Comparison of ENCODE assay signal across 10 cellular contexts in genomic region chr3:113242091-113242581, GRCh38. TPM values are rescaled to one million over a fixed set of nuclear protein-coding genes. Genes with fewer than 3 reads are reported as not detected.
DNase-seq lines count a peak whose midpoint lies in the region; ATAC-seq and TF ChIP-seq lines count a peak whose summit lies in the region.
"Had no signal": no experiment of that assay in that cellular context is flagged by ENCODE, and none has a peak within 500 bp of the region (broad histone marks: within the 10 kb centered on the region; RNA-seq: fewer than 3 reads in every experiment).

No MANE protein-coding gene starts in this region.

- TF ChIP-seq CTCF in BJ (IDR thresholded peaks at IDR 0.05; ENCODE audit: insufficient read depth, low read depth, low read length): no peak
- no peak for TF ChIP-seq CTCF in neural progenitor cell (IDR thresholded peaks at IDR 0.05)

- H3K9me3 ChIP-seq in neural progenitor cell (ENCODE audit: low read depth): no peaks in the 10 kb centered on the region

- peak overlapping the region; percentile 43 for H3K27ac ChIP-seq in neural progenitor cell

- H3K27me3 ChIP-seq in BJ (ENCODE audit: control insufficient read depth, insufficient read depth, low read length) (no peaks in the 10 kb centered on the region), neural progenitor cell (no peaks in the 10 kb centered on the region)

- peaks cover 83% of the 10 kb centered on the region for H4K20me1 ChIP-seq in neural progenitor cell (ENCODE audit: low read depth)

- CTCF ChIA-PET in BJ (lab: Yijun Ruan, JAX): interaction anchor here (0.6 to 0.9 kb wide), 2 partner anchors 106 to 263 kb away, joined by 3 to 5 read pairs; no protein-coding TSS in a partner anchor

- ATAC-seq in central memory CD8-positive, alpha-beta T cell (replicated peaks; ENCODE audit: extremely low read depth, poor library complexity, severe bottlenecking): no peak
- no peak for ATAC-seq in GM21619 (IDR thresholded peaks at IDR 0.05; ENCODE audit: unreplicated experiment)

- H3K27me3 Mint-ChIP-seq in central memory CD8-positive, alpha-beta T cell: peaks cover 62% of the 10 kb centered on the region
- H3K27me3 Mint-ChIP-seq in neural progenitor cell (ENCODE audit: insufficient read depth, low read depth): peaks cover 11% of the 10 kb centered on the region

- H3K4me2 ChIP-seq in neural progenitor cell: peak overlapping the region; percentile 58

- peaks cover 43% of the 10 kb centered on the region for H3K79me2 ChIP-seq in neural progenitor cell (ENCODE audit: low read depth)

- peak overlapping the region; percentile 27 for H3K27ac Mint-ChIP-seq in central memory CD8-positive, alpha-beta T cell (ENCODE audit: low read depth)
- H3K27ac Mint-ChIP-seq in neural progenitor cell: peak overlapping the region; percentile 100

- no peak overlapping the region for H3K4me3 Mint-ChIP-seq in central memory CD8-positive, alpha-beta T cell
- H3K4me3 Mint-ChIP-seq in neural progenitor cell: peak overlapping the region; percentile 78

- DNase-seq in BJ (ENCODE audit: low read depth): peak; percentile 37
- peak; percentile 94 for DNase-seq in M059J (ENCODE audit: low read depth)
- no peak for DNase-seq in central memory CD8-positive, alpha-beta T cell (ENCODE audit: low spot score in 2 of 2)
- DNase-seq in neural progenitor cell (ENCODE audit: low spot score): no peak
- no peak for DNase-seq in NCI-H2107 (lab: John Stamatoyannopoulos, UW)
- DNase-seq in ACHN: no peak
- DNase-seq in stimulated activated naive CD4-positive, alpha-beta T cell (lab: John Stamatoyannopoulos, UW): no peak
- DNase-seq: activated naive CD4-positive, alpha-beta T cell treated with Interleukin-2 at 50 U/mL for 16 hours; T-helper 2 cell had no signal

- H3K4me1 Mint-ChIP-seq in central memory CD8-positive, alpha-beta T cell: peaks cover 8% of the 10 kb centered on the region
- peaks cover 93% of the 10 kb centered on the region for H3K4me1 Mint-ChIP-seq in neural progenitor cell

- no peak overlapping the region for H3K9ac ChIP-seq in neural progenitor cell

- H3K36me3 ChIP-seq in BJ (ENCODE audit: control insufficient read depth, insufficient read depth, low read length) (no peaks in the 10 kb centered on the region), neural progenitor cell (no peaks in the 10 kb centered on the region)

- POLR2A ChIA-PET in BJ (lab: Charles Lee): no interaction called here

- no peak overlapping the region for H2AFZ ChIP-seq in neural progenitor cell (replicated peaks)

- H3K4me3 ChIP-seq in BJ (ENCODE audit: low read depth, low read length) (no peak overlapping the region), neural progenitor cell (peak overlapping the region; percentile 14)

- in situ Hi-C loops in ACHN (cut with HindIII; ENCODE audit: low pct_ligation_motif_present, low pct_unique_long_range_greater_than_20kb, low sequenced_read_pairs): no loop called here

- no peaks in the 10 kb centered on the region for H3K9me3 Mint-ChIP-seq in central memory CD8-positive, alpha-beta T cell
- H3K9me3 Mint-ChIP-seq in neural progenitor cell: no peaks in the 10 kb centered on the region

- no peaks in the 10 kb centered on the region for H3K36me3 Mint-ChIP-seq in central memory CD8-positive, alpha-beta T cell (ENCODE audit: insufficient read depth)
- peaks cover 39% of the 10 kb centered on the region for H3K36me3 Mint-ChIP-seq in neural progenitor cell

- H3F3A ChIP-seq in neural progenitor cell (ENCODE audit: low read depth): peaks cover 66% of the 10 kb centered on the region

- peaks cover 61% of the 10 kb centered on the region for H3K4me1 ChIP-seq in neural progenitor cell

RNA-seq across cellular contexts. Expression of gene BOC, which starts 30.8 kb away (rescaled TPM):
- 11.3 and 17.7 TPM in 2 replicates for polyA plus RNA-seq in BJ (2011; rRNA removed)
- polyA minus RNA-seq in BJ (2011; rRNA and poly(A)+ RNA removed): 16.6 and 17.6 TPM in 2 replicates
- total RNA-seq in M059J (2014; rRNA removed; shearing (Covaris generic)): 5.0 and 12.5 TPM in 2 replicates
- total RNA-seq in neural progenitor cell (ENCODE audit: low replicate concordance): 35.2 and 57.3 TPM in 2 replicates

Comparison
In these comparisons a context has a peak if more than half of its experiments do, and no peak if none do; other contexts are left out.
1. DNase-seq: peak in BJ (single experiment) and M059J (single experiment); none in central memory CD8-positive, alpha-beta T cell (0 of 2), neural progenitor cell (single experiment), NCI-H2107 (single experiment), ACHN (single experiment) and stimulated activated naive CD4-positive, alpha-beta T cell (0 of 6).